29 cellular contexts compared by ENCODE assay signal in genomic region chr4:121091941-121092340, GRCh38. TPM values are rescaled to one million over a fixed set of nuclear protein-coding genes. Genes with fewer than 3 reads are reported as not detected.
DNase-seq lines count a peak whose midpoint lies in the region; ATAC-seq and TF ChIP-seq lines count a peak whose summit lies in the region.
"Had no signal": no experiment of that assay in that cellular context is flagged by ENCODE, and none has a peak within 500 bp of the region (broad histone marks: within the 10 kb centered on the region; RNA-seq: fewer than 3 reads in every experiment).

No MANE protein-coding gene starts in this region.

- no peaks in the 10 kb centered on the region for H3K4me1 Mint-ChIP-seq in activated CD8-positive, alpha-beta T cell treated with anti-CD3 and anti-CD28 coated beads for 36 hours (ENCODE audit: low read depth)
- no peaks in the 10 kb centered on the region for H3K4me1 Mint-ChIP-seq in activated CD8-positive, alpha-beta T cell treated with anti-CD3 and anti-CD28 coated beads, Interleukin-2, amount 10 ng/mL, durations not matched to agents 7 days and 5 days (ENCODE audit: low read depth)
- H3K4me1 Mint-ChIP-seq in activated naive CD8-positive, alpha-beta T cell treated with anti-CD3 and anti-CD28 coated beads, Interleukin-2, amount 50 U/mL, for 24 hours: peaks cover 4% of the 10 kb centered on the region
- no peaks in the 10 kb centered on the region for H3K4me1 Mint-ChIP-seq in activated naive CD8-positive, alpha-beta T cell treated with anti-CD3 and anti-CD28 coated beads for 36 hours
- H3K4me1 Mint-ChIP-seq in stimulated activated naive CD8-positive, alpha-beta T cell treated with anti-CD3 and anti-CD28 coated beads, Interleukin-15, amount 100 ng/mL, for 72 hours: no peaks in the 10 kb centered on the region
- H3K4me1 Mint-ChIP-seq: B cell; CD4-positive, alpha-beta memory T cell; CD4-positive, CD25-positive, alpha-beta regulatory T cell; CD8-positive, alpha-beta memory T cell had no signal

- no peaks in the 10 kb centered on the region for H3K9me3 Mint-ChIP-seq in activated CD8-positive, alpha-beta T cell treated with anti-CD3 and anti-CD28 coated beads for 36 hours
- no peaks in the 10 kb centered on the region for H3K9me3 Mint-ChIP-seq in activated CD8-positive, alpha-beta T cell treated with anti-CD3 and anti-CD28 coated beads, Interleukin-2, amount 10 ng/mL, durations not matched to agents 7 days and 5 days (ENCODE audit: insufficient read depth)
- no peaks in the 10 kb centered on the region for H3K9me3 Mint-ChIP-seq in activated naive CD8-positive, alpha-beta T cell treated with anti-CD3 and anti-CD28 coated beads, Interleukin-2, amount 50 U/mL, for 24 hours
- no peaks in the 10 kb centered on the region for H3K9me3 Mint-ChIP-seq in activated naive CD8-positive, alpha-beta T cell treated with anti-CD3 and anti-CD28 coated beads for 36 hours
- peaks cover 0 to 5% of the 10 kb centered on the region in 2 donors for H3K9me3 Mint-ChIP-seq in stimulated activated naive CD8-positive, alpha-beta T cell treated with anti-CD3 and anti-CD28 coated beads, Interleukin-15, amount 100 ng/mL, for 72 hours
- H3K9me3 Mint-ChIP-seq: CD4-positive, alpha-beta memory T cell; CD4-positive, alpha-beta T cell; CD8-positive, alpha-beta memory T cell; CD8-positive, alpha-beta T cell had no signal

- H3K36me3 Mint-ChIP-seq in activated CD8-positive, alpha-beta T cell treated with anti-CD3 and anti-CD28 coated beads for 36 hours (ENCODE audit: low read depth): no peaks in the 10 kb centered on the region
- H3K36me3 Mint-ChIP-seq in activated CD8-positive, alpha-beta T cell treated with anti-CD3 and anti-CD28 coated beads, Interleukin-2, amount 10 ng/mL, durations not matched to agents 7 days and 5 days (ENCODE audit: low read depth): no peaks in the 10 kb centered on the region
- H3K36me3 Mint-ChIP-seq in activated naive CD8-positive, alpha-beta T cell treated with anti-CD3 and anti-CD28 coated beads, Interleukin-2, amount 50 U/mL, for 24 hours (ENCODE audit: low read depth): no peaks in the 10 kb centered on the region
- no peaks in the 10 kb centered on the region for H3K36me3 Mint-ChIP-seq in activated naive CD8-positive, alpha-beta T cell treated with anti-CD3 and anti-CD28 coated beads for 36 hours
- H3K36me3 Mint-ChIP-seq: CD14-positive monocyte; CD4-positive, alpha-beta memory T cell; CD4-positive, CD25-positive, alpha-beta regulatory T cell; CD8-positive, alpha-beta memory T cell; CD8-positive, alpha-beta T cell had no signal

- CTCF ChIA-PET in activated CD8-positive, alpha-beta T cell treated with anti-CD3 and anti-CD28 coated beads for 36 hours (lab: Charles Lee): interaction anchor here (1.0 to 1.1 kb wide), 2 partner anchors 208 to 937 kb away, joined by 3 read pairs; no protein-coding TSS in a partner anchor
- CTCF ChIA-PET in activated CD8-positive, alpha-beta T cell treated with anti-CD3 and anti-CD28 coated beads, Interleukin-2, amount 10 ng/mL, durations not matched to agents 7 days and 5 days (lab: Charles Lee): interaction anchor here (1.2 to 1.6 kb wide), 2 partner anchors 9 to 42 kb away, joined by 3 to 6 read pairs; no protein-coding TSS in a partner anchor

- no peak overlapping the region for H3K4me3 Mint-ChIP-seq in activated CD8-positive, alpha-beta T cell treated with anti-CD3 and anti-CD28 coated beads for 36 hours
- no peak overlapping the region for H3K4me3 Mint-ChIP-seq in activated CD8-positive, alpha-beta T cell treated with anti-CD3 and anti-CD28 coated beads, Interleukin-2, amount 10 ng/mL, durations not matched to agents 7 days and 5 days
- no peak overlapping the region for H3K4me3 Mint-ChIP-seq in activated naive CD8-positive, alpha-beta T cell treated with anti-CD3 and anti-CD28 coated beads, Interleukin-2, amount 50 U/mL, for 24 hours
- no peak overlapping the region for H3K4me3 Mint-ChIP-seq in activated naive CD8-positive, alpha-beta T cell treated with anti-CD3 and anti-CD28 coated beads for 36 hours
- H3K4me3 Mint-ChIP-seq in stimulated activated naive CD8-positive, alpha-beta T cell treated with anti-CD3 and anti-CD28 coated beads, Interleukin-15, amount 100 ng/mL, for 72 hours: no peak overlapping the region
- H3K4me3 Mint-ChIP-seq: B cell; CD14-positive monocyte; CD4-positive, alpha-beta memory T cell; CD4-positive, alpha-beta T cell; CD4-positive, CD25-positive, alpha-beta regulatory T cell; CD8-positive, alpha-beta memory T cell; CD8-positive, alpha-beta T cell had no signal

- no peak for TF ChIP-seq CTCF in activated CD8-positive, alpha-beta T cell treated with anti-CD3 and anti-CD28 coated beads for 36 hours (IDR thresholded peaks at IDR 0.05)

- POLR2A ChIA-PET in activated CD8-positive, alpha-beta T cell treated with anti-CD3 and anti-CD28 coated beads for 36 hours (lab: Charles Lee): no interaction called here
- POLR2A ChIA-PET in activated CD8-positive, alpha-beta T cell treated with anti-CD3 and anti-CD28 coated beads, Interleukin-2, amount 10 ng/mL, durations not matched to agents 7 days and 5 days (lab: Charles Lee): no interaction called here

- ATAC-seq in activated CD8-positive, alpha-beta T cell treated with anti-CD3 and anti-CD28 coated beads for 36 hours: no peak
- no peak for ATAC-seq in activated CD8-positive, alpha-beta T cell treated with anti-CD3 and anti-CD28 coated beads, Interleukin-2, amount 10 ng/mL, durations not matched to agents 7 days and 5 days
- ATAC-seq in activated naive CD8-positive, alpha-beta T cell treated with anti-CD3 and anti-CD28 coated beads, Interleukin-2, amount 50 U/mL, for 24 hours: peak; percentile 85
- ATAC-seq in stimulated activated naive CD8-positive, alpha-beta T cell treated with anti-CD3 and anti-CD28 coated beads, Interleukin-15, Interleukin-2, amounts not matched to agents 100 U/mL and 50 U/mL, for 24 hours: peak; percentile 75
- no peak for ATAC-seq in stimulated activated naive CD8-positive, alpha-beta T cell treated with anti-CD3 and anti-CD28 coated beads, Interleukin-15, amount 100 ng/mL, for 72 hours
- ATAC-seq: A549; CD8-positive, alpha-beta T cell had no signal

- intact Hi-C loops in activated CD8-positive, alpha-beta T cell treated with anti-CD3 and anti-CD28 coated beads for 36 hours (cut with micrococcal nuclease): loop anchor here (5.0 kb wide), 2 partner anchors 375 to 935 kb away; no protein-coding TSS in a partner anchor

- H3K27ac Mint-ChIP-seq in activated CD8-positive, alpha-beta T cell treated with anti-CD3 and anti-CD28 coated beads for 36 hours: no peak overlapping the region
- H3K27ac Mint-ChIP-seq in activated CD8-positive, alpha-beta T cell treated with anti-CD3 and anti-CD28 coated beads, Interleukin-2, amount 10 ng/mL, durations not matched to agents 7 days and 5 days: no peak overlapping the region
- H3K27ac Mint-ChIP-seq in activated naive CD8-positive, alpha-beta T cell treated with anti-CD3 and anti-CD28 coated beads, Interleukin-2, amount 50 U/mL, for 24 hours: no peak overlapping the region
- H3K27ac Mint-ChIP-seq in activated naive CD8-positive, alpha-beta T cell treated with anti-CD3 and anti-CD28 coated beads for 36 hours: no peak overlapping the region
- no peak overlapping the region for H3K27ac Mint-ChIP-seq in stimulated activated naive CD8-positive, alpha-beta T cell treated with anti-CD3 and anti-CD28 coated beads, Interleukin-15, amount 100 ng/mL, for 72 hours
- H3K27ac Mint-ChIP-seq: B cell; CD14-positive monocyte; CD4-positive, alpha-beta memory T cell; CD4-positive, alpha-beta T cell; CD4-positive, CD25-positive, alpha-beta regulatory T cell; CD8-positive, alpha-beta memory T cell; CD8-positive, alpha-beta T cell had no signal

- no peaks in the 10 kb centered on the region for H3K27me3 Mint-ChIP-seq in activated CD8-positive, alpha-beta T cell treated with anti-CD3 and anti-CD28 coated beads for 36 hours
- peaks cover 2% of the 10 kb centered on the region for H3K27me3 Mint-ChIP-seq in activated CD8-positive, alpha-beta T cell treated with anti-CD3 and anti-CD28 coated beads, Interleukin-2, amount 10 ng/mL, durations not matched to agents 7 days and 5 days (ENCODE audit: low read depth)
- no peaks in the 10 kb centered on the region for H3K27me3 Mint-ChIP-seq in activated naive CD8-positive, alpha-beta T cell treated with anti-CD3 and anti-CD28 coated beads, Interleukin-2, amount 50 U/mL, for 24 hours
- no peaks in the 10 kb centered on the region for H3K27me3 Mint-ChIP-seq in activated naive CD8-positive, alpha-beta T cell treated with anti-CD3 and anti-CD28 coated beads for 36 hours
- H3K27me3 Mint-ChIP-seq in stimulated activated naive CD8-positive, alpha-beta T cell treated with anti-CD3 and anti-CD28 coated beads, Interleukin-15, amount 100 ng/mL, for 72 hours: no peaks in the 10 kb centered on the region
- H3K27me3 Mint-ChIP-seq: B cell; CD4-positive, alpha-beta memory T cell; CD4-positive, alpha-beta T cell; CD4-positive, CD25-positive, alpha-beta regulatory T cell; CD8-positive, alpha-beta memory T cell had no signal

- peak; percentile 10 for DNase-seq in activated CD8-positive, alpha-beta T cell treated with anti-CD3 and anti-CD28 coated beads for 36 hours
- no peak for DNase-seq in activated CD8-positive, alpha-beta T cell treated with anti-CD3 and anti-CD28 coated beads, Interleukin-2, amount 10 ng/mL, durations not matched to agents 7 days and 5 days
- no peak for DNase-seq in activated naive CD8-positive, alpha-beta T cell treated with anti-CD3 and anti-CD28 coated beads, Interleukin-2, amount 50 U/mL, for 24 hours
- DNase-seq in activated naive CD8-positive, alpha-beta T cell treated with anti-CD3 and anti-CD28 coated beads for 36 hours: no peak
- DNase-seq in stimulated activated naive CD8-positive, alpha-beta T cell treated with anti-CD3 and anti-CD28 coated beads, Interleukin-15, Interleukin-2, amounts not matched to agents 100 U/mL and 50 U/mL, for 24 hours: no peak
- no peak for DNase-seq in stimulated activated naive CD8-positive, alpha-beta T cell treated with anti-CD3 and anti-CD28 coated beads, Interleukin-15, amount 100 ng/mL, for 72 hours
- DNase-seq: 8988T; ACHN; AML-193; BE2C; C1 segment of cervical spinal cord; Caco-2; Calu3; CD4-positive, alpha-beta memory T cell; CD4-positive, alpha-beta T cell; CD4-positive, CD25-positive, alpha-beta regulatory T cell; CD8-positive, alpha-beta memory T cell; CD8-positive, alpha-beta T cell; COR-L47; DMS 273 treated with DMSO at 0.1 percent for 48 hours; DMS153; DMS53; DMS79; DMS79 treated with DMSO at 0.1 percent for 48 hours; DND-41; EL had no signal

RNA-seq across cellular contexts. Expression of gene NDNF, which starts 19.6 kb away (rescaled TPM):
- under 1 TPM; 0.34 to 0.41 TPM for total RNA-seq in activated CD8-positive, alpha-beta T cell treated with anti-CD3 and anti-CD28 coated beads for 36 hours
- under 1 TPM in 1 of 2 experiments, not detected in 1; 0.08 TPM for total RNA-seq in activated CD8-positive, alpha-beta T cell treated with anti-CD3 and anti-CD28 coated beads, Interleukin-2, amount 10 ng/mL, durations not matched to agents 7 days and 5 days
- total RNA-seq in activated naive CD8-positive, alpha-beta T cell treated with anti-CD3 and anti-CD28 coated beads for 36 hours: under 1 TPM in 1 of 2 experiments, not detected in 1; 0.08 TPM
- total RNA-seq: B cell; CD4-positive, alpha-beta memory T cell; CD4-positive, CD25-positive, alpha-beta regulatory T cell; CD8-positive, alpha-beta T cell had no signal

Comparison
In these comparisons a context has a peak if more than half of its experiments do, and no peak if none do; other contexts are left out.
1. ATAC-seq: peak in activated naive CD8-positive, alpha-beta T cell treated with anti-CD3 and anti-CD28 coated beads, Interleukin-2, amount 50 U/mL, for 24 hours (single experiment) and stimulated activated naive CD8-positive, alpha-beta T cell treated with anti-CD3 and anti-CD28 coated beads, Interleukin-15, Interleukin-2, amounts not matched to agents 100 U/mL and 50 U/mL, for 24 hours (single experiment); none in activated CD8-positive, alpha-beta T cell treated with anti-CD3 and anti-CD28 coated beads for 36 hours (single experiment), activated CD8-positive, alpha-beta T cell treated with anti-CD3 and anti-CD28 coated beads, Interleukin-2, amount 10 ng/mL, durations not matched to agents 7 days and 5 days (single experiment) and stimulated activated naive CD8-positive, alpha-beta T cell treated with anti-CD3 and anti-CD28 coated beads, Interleukin-15, amount 100 ng/mL, for 72 hours (single experiment).